ENCODE assay signal across 25 cellular contexts in genomic region chr6:53424976-53425718, GRCh38.
"Had no signal": no experiment of that assay in that cellular context is flagged by ENCODE, and none has a peak within 500 bp of the region (broad histone marks: within the 10 kb centered on the region; RNA-seq: fewer than 3 reads in every experiment).

No MANE protein-coding gene starts in this region.

- DNase-seq: colonic mucosa; cortex of kidney; effector CD8-positive, alpha-beta T cell; effector memory CD8-positive, alpha-beta T cell; endodermal cell; erythroblast; esophagus squamous epithelium; foreskin fibroblast; foreskin melanocyte; gastrocnemius medialis; glutamatergic neuron; head of caudate nucleus; heart right ventricle; hippocampal formation; left cardiac atrium; left ventricle myocardium inferior; lower lobe of right lung; mesenchymal stem cell; mucosa of descending colon; naive thymus-derived CD4-positive, alpha-beta T cell had no signal

- H3K9me3 ChIP-seq: colonic mucosa, esophagus squamous epithelium, gastrocnemius medialis, heart right ventricle, left ventricle myocardium inferior, lower lobe of right lung, mucosa of descending colon had no signal

- H3K27me3 ChIP-seq: colonic mucosa, gastrocnemius medialis, heart right ventricle had no signal

- ATAC-seq: effector memory CD8-positive, alpha-beta T cell; esophagus mucosa; gastrocnemius medialis; heart right ventricle; left cardiac atrium; lower lobe of right lung; mucosa of descending colon; naive thymus-derived CD4-positive, alpha-beta T cell had no signal

- H3K36me3 ChIP-seq: colonic mucosa, esophagus squamous epithelium, gastrocnemius medialis, heart right ventricle, left ventricle myocardium inferior, lower lobe of right lung had no signal

- FAIRE-seq: endometrium, islet of Langerhans, keratinocyte had no signal

- H3K27ac ChIP-seq: colonic mucosa, epithelial cell of prostate, esophagus squamous epithelium, gastrocnemius medialis, heart right ventricle, left ventricle myocardium inferior, lower lobe of right lung had no signal

- H3K4me3 ChIP-seq: colonic mucosa, esophagus squamous epithelium, gastrocnemius medialis, heart right ventricle, left ventricle myocardium inferior, lower lobe of right lung, mucosa of descending colon had no signal

- H3K4me1 ChIP-seq: colonic mucosa, esophagus squamous epithelium, gastrocnemius medialis, left ventricle myocardium inferior, lower lobe of right lung had no signal
